17 cellular contexts compared by ENCODE assay signal in the genomic region with DNA sequence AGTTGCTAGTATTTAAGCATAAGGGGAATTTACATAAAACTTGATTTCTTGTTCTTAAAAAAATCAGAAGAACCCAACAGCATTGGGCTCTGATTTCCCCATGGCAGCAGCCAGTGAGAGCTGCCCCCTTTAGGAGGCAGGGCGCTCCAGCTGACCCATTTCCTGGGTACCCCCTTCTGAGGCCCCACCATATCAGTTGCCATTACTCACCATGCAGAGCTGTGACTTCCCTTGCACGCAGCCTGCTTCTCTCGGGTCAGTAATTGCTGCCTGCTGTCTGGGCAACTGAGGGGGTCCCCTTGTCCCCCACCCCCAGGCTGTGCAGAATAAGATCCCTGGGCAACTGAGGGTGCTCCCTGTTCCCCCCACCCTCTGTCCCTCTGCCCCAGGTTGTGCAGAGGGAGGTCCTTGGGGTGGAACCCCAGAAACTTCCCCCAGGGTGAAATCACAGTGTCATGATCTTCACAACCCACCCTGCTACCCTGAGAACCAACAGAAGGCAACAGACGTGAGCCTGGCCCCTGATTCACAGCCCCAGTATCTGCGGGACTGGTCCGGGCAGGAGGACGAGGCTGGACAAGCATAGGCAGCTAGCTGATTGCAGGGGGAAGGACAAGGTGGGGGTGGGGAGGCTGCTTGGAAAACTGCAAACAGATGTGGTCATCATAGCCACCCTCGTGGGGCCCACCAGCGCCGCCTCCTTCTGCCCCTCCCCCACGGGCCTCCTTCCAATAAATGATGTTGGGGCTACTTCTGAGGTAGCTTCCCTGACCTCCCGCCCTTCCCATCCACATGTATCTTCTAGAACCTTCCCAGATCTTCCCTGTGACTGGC. TPM values are rescaled to one million over a fixed set of nuclear protein-coding genes. Genes with fewer than 3 reads are reported as not detected.
DNase-seq lines count a peak whose midpoint lies in the region; FAIRE-seq and TF ChIP-seq lines count a peak whose summit lies in the region.
"Had no signal": no experiment of that assay in that cellular context is flagged by ENCODE, and none has a peak within 500 bp of the region (broad histone marks: within the 10 kb centered on the region; RNA-seq: fewer than 3 reads in every experiment).

No MANE protein-coding gene starts in this region.

- H3K9me3 ChIP-seq in H9 (ENCODE audit: control insufficient read depth, low read depth, low read length) = no peaks in the 10 kb centered on the region
- H3K9me3 ChIP-seq: adrenal gland, BE2C, ovary had no signal

- TF ChIP-seq CTCF in fibroblast of pulmonary artery (IDR thresholded peaks at IDR 0.05; ENCODE audit: low read length, missing control alignments) = no peak
- no peak for TF ChIP-seq CTCF in progenitor cell of endocrine pancreas (IDR thresholded peaks at IDR 0.05; ENCODE audit: unreplicated experiment)
- TF ChIP-seq CTCF in D721Med (IDR thresholded peaks at IDR 0.05; ENCODE audit: insufficient read depth, missing control alignments) = no peak
- TF ChIP-seq CTCF in H9 (conservative IDR thresholded peaks at IDR 0.05) = no peak

- H3K4me2 ChIP-seq in H9 (ENCODE audit: insufficient read depth, insufficient read length, low read length) = no peak overlapping the region

- no peaks in the 10 kb centered on the region for H3K27me3 ChIP-seq in H9 (ENCODE audit: insufficient read depth, low read length)
- H3K27me3 ChIP-seq: adrenal gland, BE2C, ovary had no signal

- H3K27ac Mint-ChIP-seq in progenitor cell of endocrine pancreas = peak overlapping the region; percentile 24
- H3K27ac Mint-ChIP-seq in H9 = 0 out of 7 replicates have a peak overlapping the region, but pooled peaks of 1 of the 3 experiments have one; percentile 34
- H3K27ac Mint-ChIP-seq: activated T-cell treated with anti-CD3 and anti-CD28 coated beads, Interleukin-2, amount 50 U/mL, for 24 hours; stimulated activated effector memory CD8-positive, alpha-beta T cell treated with anti-CD3 and anti-CD28 coated beads, Interleukin-12 subunit alpha, Interleukin-12 subunit beta, amount 100 ng/mL, for 72 hours had no signal

- no peaks in the 10 kb centered on the region for H3K79me1 ChIP-seq in H9 (ENCODE audit: insufficient read depth, low read depth, low read length, poor library complexity, severe bottlenecking)

- H3K4me1 Mint-ChIP-seq in progenitor cell of endocrine pancreas (ENCODE audit: low read depth) (peaks cover 12% of the 10 kb centered on the region), H9 (peaks cover 25 to 26% of the 10 kb centered on the region in 2 experiments)
- H3K4me1 Mint-ChIP-seq: stimulated activated effector memory CD8-positive, alpha-beta T cell treated with anti-CD3 and anti-CD28 coated beads, Interleukin-12 subunit alpha, Interleukin-12 subunit beta, amount 100 ng/mL, for 72 hours had no signal

- H3K4ac ChIP-seq in H9 (ENCODE audit: low read depth, low read length) = no peak overlapping the region

- no peak overlapping the region for H3T11ph ChIP-seq in H9 (ENCODE audit: low read length)

- no peak overlapping the region for H2BK5ac ChIP-seq in H9 (ENCODE audit: insufficient read length, low read length)

- H2AFZ ChIP-seq in H9 (ENCODE audit: low read length) = no peak overlapping the region

- no peaks in the 10 kb centered on the region for H4K20me1 ChIP-seq in H9 (ENCODE audit: control insufficient read depth, insufficient read depth, insufficient read length)

- H2BK15ac ChIP-seq in H9 (ENCODE audit: low read depth, low read length) = no peak overlapping the region

- H3K4me3 Mint-ChIP-seq in progenitor cell of endocrine pancreas (ENCODE audit: low read depth) (no peak overlapping the region), H9 (no peak overlapping the region; a peak in 1 of 5 replicates)
- H3K4me3 Mint-ChIP-seq: activated T-cell treated with anti-CD3 and anti-CD28 coated beads, Interleukin-2, amount 50 U/mL, for 24 hours; stimulated activated effector memory CD8-positive, alpha-beta T cell treated with anti-CD3 and anti-CD28 coated beads, Interleukin-12 subunit alpha, Interleukin-12 subunit beta, amount 100 ng/mL, for 72 hours had no signal

- no peak overlapping the region for H3K56ac ChIP-seq in H9 (ENCODE audit: insufficient read length, low read depth, low read length)

- no peak overlapping the region for H3K9ac ChIP-seq in H9 (ENCODE audit: extremely low read depth, insufficient read length, low read length)

- H3K36me3 Mint-ChIP-seq in progenitor cell of endocrine pancreas (ENCODE audit: insufficient read depth) (no peaks in the 10 kb centered on the region), H9 (ENCODE audit: insufficient read depth in 1 of 3, low read depth in 3 of 3) (no peaks in the 10 kb centered on the region)
- H3K36me3 Mint-ChIP-seq: stimulated activated effector memory CD8-positive, alpha-beta T cell treated with anti-CD3 and anti-CD28 coated beads, Interleukin-12 subunit alpha, Interleukin-12 subunit beta, amount 100 ng/mL, for 72 hours had no signal

- H3K27me3 Mint-ChIP-seq in progenitor cell of endocrine pancreas (no peaks in the 10 kb centered on the region), H9 (ENCODE audit: low read depth) (peaks cover 6% of the 10 kb centered on the region)

- no peak overlapping the region for H3K23ac ChIP-seq in H9 (ENCODE audit: insufficient read length, low read depth, low read length)

- H3K14ac ChIP-seq in H9 (ENCODE audit: insufficient read depth, low read length) = no peak overlapping the region; the same call in 1 of the 2 replicates

- no peak overlapping the region for H4K5ac ChIP-seq in H9 (ENCODE audit: insufficient read length, low read depth, low read length)

- H3K18ac ChIP-seq in H9 (ENCODE audit: insufficient read length, low read depth, low read length) = no peak overlapping the region

- DNase-seq in ELR (ENCODE audit: low read depth) = peak; percentile 62
- peak; percentile 53 for DNase-seq in SK-N-DZ (ENCODE audit: low spot score)
- peak; percentile 55 for DNase-seq in fibroblast of pulmonary artery (ENCODE audit: low read depth)
- no peak for DNase-seq in progenitor cell of endocrine pancreas (ENCODE audit: low spot score, unreplicated experiment)
- no peak for DNase-seq in RKO (ENCODE audit: low spot score)
- DNase-seq in D721Med (ENCODE audit: insufficient read length, low spot score) = no peak
- DNase-seq in H9 = no peak
- DNase-seq in effector CD4-positive, alpha-beta T cell = no peak
- DNase-seq: activated T-cell treated with anti-CD3 and anti-CD28 coated beads, Interleukin-2, amount 50 U/mL, for 24 hours; adrenal gland; BE2C; GDM1; Kasumi-1; NCI-H1930; stimulated activated CD4-positive, alpha-beta T cell treated with anti-CD3 and anti-CD28 coated beads, Interleukin-1b, Interleukin-23, amount 100 ng/mL, for 48 hours had no signal

- no peak overlapping the region for H2AK5ac ChIP-seq in H9 (ENCODE audit: insufficient read length, low read length)

- no peak overlapping the region for H2BK20ac ChIP-seq in H9 (ENCODE audit: low read depth, low read length, poor library complexity, severe bottlenecking)

- no CpG with 5 or more reads among the region's 12 CpGs for WGBS in H9 (ENCODE audit: extremely low coverage, insufficient read length, low lambda C conversion rate)

- no peak overlapping the region for H4K91ac ChIP-seq in H9 (ENCODE audit: insufficient read length, low read depth, low read length)

- no peak overlapping the region for H4K8ac ChIP-seq in H9 (replicated peaks; ENCODE audit: insufficient read length, low read depth, low read length)

- no peaks in the 10 kb centered on the region for H3K23me2 ChIP-seq in H9 (ENCODE audit: insufficient read length, low read depth, low read length, poor library complexity, severe bottlenecking)

- no peaks in the 10 kb centered on the region for H3K79me2 ChIP-seq in H9 (ENCODE audit: insufficient read depth, low read length)

- H3K4me3 ChIP-seq in fibroblast of pulmonary artery (replicated peaks; ENCODE audit: low read depth, low read length) = no peak overlapping the region
- H3K4me3 ChIP-seq: adrenal gland, ovary had no signal

- no peak overlapping the region for H2BK120ac ChIP-seq in H9 (ENCODE audit: low read depth, low read length, poor library complexity, severe bottlenecking)

- H3K4me1 ChIP-seq in H9 (ENCODE audit: insufficient read depth, low read length) = peaks cover 8% of the 10 kb centered on the region; the same call in 1 of the 2 replicates

- H3K9me3 Mint-ChIP-seq in progenitor cell of endocrine pancreas (ENCODE audit: low read depth) (no peaks in the 10 kb centered on the region), H9 (no peaks in the 10 kb centered on the region)
- H3K9me3 Mint-ChIP-seq: activated T-cell treated with anti-CD3 and anti-CD28 coated beads, Interleukin-2, amount 50 U/mL, for 24 hours; stimulated activated effector memory CD8-positive, alpha-beta T cell treated with anti-CD3 and anti-CD28 coated beads, Interleukin-12 subunit alpha, Interleukin-12 subunit beta, amount 100 ng/mL, for 72 hours had no signal

- no peak overlapping the region for H3K27ac ChIP-seq in H9 (ENCODE audit: insufficient read length, low read depth, low read length)
- H3K27ac ChIP-seq: ovary had no signal

- H2BK12ac ChIP-seq in H9 (ENCODE audit: insufficient read length, low read depth, low read length) = no peak overlapping the region

- no peak for FAIRE-seq in D721Med (lab: Jason Lieb, UNC)

RNA-seq across cellular contexts. Expression of a gene that starts 12.0 kb away (rescaled TPM):
- polyA plus RNA-seq in SK-N-DZ (2014; cell fraction: cytosol; rRNA removed) = 54.4 and 60.4 TPM in 2 replicates
- polyA plus RNA-seq in SK-N-DZ (2014; cell fraction: nucleus; rRNA removed) = 19.4 and 26.2 TPM in 2 replicates
- total RNA-seq in progenitor cell of endocrine pancreas (66.0 and 77.9 TPM in 2 replicates), H9 (2021) (27.1 and 28.2 TPM in 2 replicates)

Comparison
In these comparisons a context has a peak if more than half of its experiments do, and no peak if none do; other contexts are left out.
1. DNase-seq: peak in ELR (single experiment), SK-N-DZ (single experiment) and fibroblast of pulmonary artery (single experiment); none in progenitor cell of endocrine pancreas (single experiment), RKO (single experiment), D721Med (single experiment), H9 (single experiment) and effector CD4-positive, alpha-beta T cell (single experiment).